ENCODE assay signal across 1 cellular context in genomic region chr6:34392497-34393190, GRCh38.
A peak's percentile ranks its signal among the peaks of the same experiment; 100 is the strongest.
TF ChIP-seq lines count a peak whose summit lies in the region.

NUDT3 (minus strand) TSS chr6:34392669; CDS start chr6:34392362, 307 bp downstream.

TF ChIP-seq in A549, 52 proteins besides CTCF, POLR2A, EP300 and RAD21 (continued from another document):
- TF ChIP-seq PBX3 (IDR thresholded peaks at IDR 0.05), result no peak
- TF ChIP-seq JUN (IDR thresholded peaks at IDR 0.05), result peak in 1 of 2 experiments; percentile 70; a peak in 3 of 5 replicates
- TF ChIP-seq EHF (CRISPR knock-in tag; IDR thresholded peaks at IDR 0.05), result no peak
- TF ChIP-seq RNF2 (IDR thresholded peaks at IDR 0.05; ENCODE audit: borderline replicate concordance, low read depth), result no peak
- no peak for TF ChIP-seq FOSB (CRISPR knock-in tag; IDR thresholded peaks at IDR 0.05)
- TF ChIP-seq NR3C1 (IDR thresholded peaks at IDR 0.05), result no peak
- TF ChIP-seq GATA3 (IDR thresholded peaks at IDR 0.05; ENCODE audit: borderline replicate concordance), result 0 out of 2 replicates have a peak, but pooled peaks have one; percentile 13
- no peak for TF ChIP-seq ATOH8 (CRISPR knock-in tag; IDR thresholded peaks at IDR 0.05; ENCODE audit: low read depth)
- peak; percentile 43 for TF ChIP-seq MAX (IDR thresholded peaks at IDR 0.05)
- no peak for TF ChIP-seq CBX2 (IDR thresholded peaks at IDR 0.05; ENCODE audit: borderline replicate concordance, low read depth)
- no peak for TF ChIP-seq BHLHE40 (IDR thresholded peaks at IDR 0.05; ENCODE audit: low read depth, low read length)
- no peak for TF ChIP-seq HDAC2 (IDR thresholded peaks at IDR 0.05)
- TF ChIP-seq POLR2AphosphoS2 (conservative IDR thresholded peaks at IDR 0.05; ENCODE audit: low read length), result no peak
- TF ChIP-seq ESRRA (IDR thresholded peaks at IDR 0.05; ENCODE audit: borderline replicate concordance, low read length), result peak; percentile 92
- no peak for TF ChIP-seq HOXB13 (CRISPR knock-in tag; IDR thresholded peaks at IDR 0.05; ENCODE audit: low read depth)
- TF ChIP-seq ZC3H11A (IDR thresholded peaks at IDR 0.05), result no peak
- TF ChIP-seq TFCP2L1 (CRISPR knock-in tag; IDR thresholded peaks at IDR 0.05), result no peak
- no peak for TF ChIP-seq EHMT2 (IDR thresholded peaks at IDR 0.05; ENCODE audit: low read depth)
- no peak for TF ChIP-seq TP53 (CRISPR knock-in tag; IDR thresholded peaks at IDR 0.05)
- no peak for TF ChIP-seq USF2 (IDR thresholded peaks at IDR 0.05)
- no peak for TF ChIP-seq FOSL2 (IDR thresholded peaks at IDR 0.05)
- TF ChIP-seq FOSL2 (CRISPR knock-in tag; IDR thresholded peaks at IDR 0.05), result peak; percentile 15; the same call in 1 of the 2 replicates
- no peak for TF ChIP-seq RARB (CRISPR knock-in tag; IDR thresholded peaks at IDR 0.05)
- no peak for TF ChIP-seq HOXA7 (CRISPR knock-in tag; IDR thresholded peaks at IDR 0.05)
- TF ChIP-seq NFE2L2 (conservative IDR thresholded peaks at IDR 0.05; ENCODE audit: low read length), result no peak
- TF ChIP-seq HMGXB4 (CRISPR knock-in tag; IDR thresholded peaks at IDR 0.05; ENCODE audit: borderline replicate concordance), result no peak
- TF ChIP-seq ZSCAN20 (CRISPR knock-in tag; IDR thresholded peaks at IDR 0.05), result no peak
- TF ChIP-seq HOXB5 (CRISPR knock-in tag; IDR thresholded peaks at IDR 0.05), result no peak
- no peak for TF ChIP-seq RFX5 (IDR thresholded peaks at IDR 0.05)
- no peak for TF ChIP-seq MAZ (IDR thresholded peaks at IDR 0.05; ENCODE audit: borderline replicate concordance, low read depth, low read length)
- TF ChIP-seq MAFK (IDR thresholded peaks at IDR 0.05; ENCODE audit: partially characterized antibody), result no peak
- no peak for TF ChIP-seq CEBPB (IDR thresholded peaks at IDR 0.05)
